Comparison of ENCODE assay signal across 16 cellular contexts in genomic region chr5:139043127-139043905, GRCh38.
"Had no signal": no experiment of that assay in that cellular context is flagged by ENCODE, and none has a peak within 500 bp of the region (broad histone marks: within the 10 kb centered on the region; RNA-seq: fewer than 3 reads in every experiment).

No MANE protein-coding gene starts in this region.

- H3K4me1 ChIP-seq: neural progenitor cell, parathyroid adenoma, tibial nerve, vagina had no signal

- H3K4me1 Mint-ChIP-seq: activated B cell treated with CpG ODN at 0.5 μM for 24 hours; activated CD4-positive, alpha-beta T cell treated with anti-CD3 and anti-CD28 coated beads, Interleukin-2, amount 10 ng/mL, durations not matched to agents 24 days and 14 days; activated naive CD4-positive, alpha-beta T cell treated with anti-CD3 and anti-CD28 coated beads, Interleukin-2, amount 10 ng/mL, durations not matched to agents 7 days and 5 days; mesothelial cell of epicardium had no signal

- H3K36me3 Mint-ChIP-seq: activated naive CD4-positive, alpha-beta T cell treated with anti-CD3 and anti-CD28 coated beads, Interleukin-2, amount 10 ng/mL, durations not matched to agents 7 days and 5 days; neural progenitor cell had no signal

- H3K27ac ChIP-seq: adrenal gland, heart right ventricle, neural progenitor cell, parathyroid adenoma, tibial nerve, vagina had no signal

- H3K9me3 ChIP-seq: adrenal gland, heart right ventricle, tibial nerve, vagina had no signal

- H3K27me3 Mint-ChIP-seq: activated B cell treated with CpG ODN at 0.5 μM for 24 hours; activated CD4-positive, alpha-beta T cell treated with anti-CD3 and anti-CD28 coated beads, Interleukin-2, amount 10 ng/mL, durations not matched to agents 24 days and 14 days; activated naive CD4-positive, alpha-beta T cell treated with anti-CD3 and anti-CD28 coated beads, Interleukin-2, amount 10 ng/mL, durations not matched to agents 7 days and 5 days had no signal

- H3K4me3 Mint-ChIP-seq: activated B cell treated with CpG ODN at 0.5 μM for 24 hours; activated CD4-positive, alpha-beta T cell treated with anti-CD3 and anti-CD28 coated beads, Interleukin-2, amount 10 ng/mL, durations not matched to agents 24 days and 14 days; activated naive CD4-positive, alpha-beta T cell treated with anti-CD3 and anti-CD28 coated beads, Interleukin-2, amount 10 ng/mL, durations not matched to agents 7 days and 5 days; mesothelial cell of epicardium; neural progenitor cell had no signal

- DNase-seq: activated B cell treated with CpG ODN at 0.5 μM for 24 hours; activated CD4-positive, alpha-beta T cell treated with anti-CD3 and anti-CD28 coated beads, Interleukin-2, amount 10 ng/mL, durations not matched to agents 24 days and 14 days; activated CD8-positive, alpha-beta memory T cell treated with anti-CD3 and anti-CD28 coated beads for 24 hours; activated naive CD4-positive, alpha-beta T cell treated with anti-CD3 and anti-CD28 coated beads, Interleukin-2, amount 10 ng/mL, durations not matched to agents 7 days and 5 days; adrenal gland; foreskin melanocyte; heart right ventricle; right cardiac atrium; small intestine had no signal

- H3K4me3 ChIP-seq: adrenal gland, heart right ventricle, neural progenitor cell, tibial nerve, vagina had no signal

- H3K9me3 Mint-ChIP-seq: activated B cell treated with CpG ODN at 0.5 μM for 24 hours; activated CD4-positive, alpha-beta T cell treated with anti-CD3 and anti-CD28 coated beads, Interleukin-2, amount 10 ng/mL, durations not matched to agents 24 days and 14 days; activated naive CD4-positive, alpha-beta T cell treated with anti-CD3 and anti-CD28 coated beads, Interleukin-2, amount 10 ng/mL, durations not matched to agents 7 days and 5 days; activated T-helper 2 cell treated with anti-CD3 and anti-CD28 coated beads, Interferon-gamma antibody, Interleukin-2, Interleukin-4, amounts not matched to agents 10 μg/mL and 5 μg/mL and 100 μg/mL, durations not matched to agents 14 hours and 24 hours and 36 hours; neural progenitor cell had no signal

- H3K27me3 ChIP-seq: adrenal gland, heart right ventricle, neural progenitor cell, tibial nerve, vagina had no signal

- H3K27ac Mint-ChIP-seq: activated B cell treated with CpG ODN at 0.5 μM for 24 hours; activated CD4-positive, alpha-beta T cell treated with anti-CD3 and anti-CD28 coated beads, Interleukin-2, amount 10 ng/mL, durations not matched to agents 24 days and 14 days; activated naive CD4-positive, alpha-beta T cell treated with anti-CD3 and anti-CD28 coated beads, Interleukin-2, amount 10 ng/mL, durations not matched to agents 7 days and 5 days; activated T-helper 2 cell treated with anti-CD3 and anti-CD28 coated beads, Interferon-gamma antibody, Interleukin-2, Interleukin-4, amounts not matched to agents 10 μg/mL and 5 μg/mL and 100 μg/mL, durations not matched to agents 14 hours and 24 hours and 36 hours; mesothelial cell of epicardium; neural progenitor cell had no signal

- ATAC-seq: esophagus mucosa had no signal

- H3K36me3 ChIP-seq: adrenal gland, neural progenitor cell, vagina had no signal
